Comparison of ENCODE assay signal across 9 cellular contexts in genomic region chr16:4313563-4314531, GRCh38. TPM values are rescaled to one million over a fixed set of nuclear protein-coding genes. Genes with fewer than 3 reads are reported as not detected.
DNase-seq lines count a peak whose midpoint lies in the region; ATAC-seq and TF ChIP-seq lines count a peak whose summit lies in the region.
"Had no signal": no experiment of that assay in that cellular context is flagged by ENCODE, and none has a peak within 500 bp of the region (broad histone marks: within the 10 kb centered on the region; RNA-seq: fewer than 3 reads in every experiment).

No MANE protein-coding gene starts in this region.

- H3K4me1 Mint-ChIP-seq in WTC11: peaks cover 35% of the 10 kb centered on the region
- peaks cover 18% of the 10 kb centered on the region for H3K4me1 Mint-ChIP-seq in stimulated activated naive CD8-positive, alpha-beta T cell treated with anti-CD3 and anti-CD28 coated beads, Interleukin-15, Interleukin-2, amounts not matched to agents 100 ng/mL and 50 ng/mL, for 24 hours (ENCODE audit: low read depth)

- H3K9ac ChIP-seq in DND-41 (ENCODE audit: low read depth, low read length): no peak overlapping the region

- H3K4me1 ChIP-seq in DND-41 (ENCODE audit: insufficient read depth, low read length) (peaks cover 18% of the 10 kb centered on the region), right cardiac atrium (ENCODE audit: control insufficient read depth, insufficient read depth, low read length) (peaks cover 11% of the 10 kb centered on the region)

- intact Hi-C loops in right cardiac atrium (cut with DNase I): no loop called here

- no peak overlapping the region for H2AFZ ChIP-seq in DND-41 (ENCODE audit: low read depth, low read length)

- POLR2A ChIA-PET in WTC11 (lab: Charles Lee): interaction anchor here (0.6 to 1.0 kb wide), 2 partner anchors 10 to 63 kb away, joined by 3 to 4 read pairs; no protein-coding TSS in a partner anchor

- H3K79me2 ChIP-seq in DND-41 (ENCODE audit: insufficient read depth, low read length): no peaks in the 10 kb centered on the region

- peak overlapping the region; percentile 97 for H3K4me2 ChIP-seq in DND-41 (ENCODE audit: insufficient read depth, low read length)

- CTCF ChIA-PET in WTC11 (lab: Charles Lee): interaction anchor here (0.5 to 6.1 kb wide), 15 partner anchors 10 to 206 kb away, joined by 3 to 56 read pairs (median 6); partner anchors contain the start of gene TFAP4

- peak overlapping the region; percentile 88 for H3K4me3 Mint-ChIP-seq in WTC11
- peak overlapping the region; percentile 81 for H3K4me3 Mint-ChIP-seq in stimulated activated naive CD8-positive, alpha-beta T cell treated with anti-CD3 and anti-CD28 coated beads, Interleukin-15, Interleukin-2, amounts not matched to agents 100 ng/mL and 50 ng/mL, for 24 hours

- peaks cover 15% of the 10 kb centered on the region for H3K27me3 ChIP-seq in DND-41 (ENCODE audit: insufficient read depth, low read length, poor library complexity)
- no peaks in the 10 kb centered on the region for H3K27me3 ChIP-seq in right cardiac atrium (ENCODE audit: control insufficient read depth, insufficient read depth)

- no peaks in the 10 kb centered on the region for H3K9me3 Mint-ChIP-seq in WTC11
- no peaks in the 10 kb centered on the region for H3K9me3 Mint-ChIP-seq in stimulated activated naive CD8-positive, alpha-beta T cell treated with anti-CD3 and anti-CD28 coated beads, Interleukin-15, Interleukin-2, amounts not matched to agents 100 ng/mL and 50 ng/mL, for 24 hours

- 19% methylated on average over 43 of the region's 43 CpGs for WGBS in right cardiac atrium

- peaks cover 17% of the 10 kb centered on the region; the same call in 1 of the 2 replicates for H4K20me1 ChIP-seq in DND-41 (ENCODE audit: insufficient read depth, low read length)

- H3K9me3 ChIP-seq in DND-41 (ENCODE audit: insufficient read depth, low read length, severe bottlenecking): no peaks in the 10 kb centered on the region
- no peaks in the 10 kb centered on the region for H3K9me3 ChIP-seq in right cardiac atrium (ENCODE audit: control insufficient read depth, low read length)

- no peaks in the 10 kb centered on the region for H3K36me3 Mint-ChIP-seq in WTC11
- H3K36me3 Mint-ChIP-seq in stimulated activated naive CD8-positive, alpha-beta T cell treated with anti-CD3 and anti-CD28 coated beads, Interleukin-15, Interleukin-2, amounts not matched to agents 100 ng/mL and 50 ng/mL, for 24 hours (ENCODE audit: low read depth): no peaks in the 10 kb centered on the region

- no peak overlapping the region; a peak in 1 of 4 replicates for H3K4me3 ChIP-seq in DND-41 (ENCODE audit: low read depth in 1 of 2, low read length in 2 of 2)
- H3K4me3 ChIP-seq in right cardiac atrium (ENCODE audit: low read length): no peak overlapping the region

- no peak for DNase-seq in DND-41
- peak; percentile 84 for DNase-seq in WTC11 (ENCODE audit: low spot score)
- DNase-seq in right cardiac atrium: peak; percentile 51 to 81 (median 73)
- DNase-seq in activated effector memory CD4-positive, alpha-beta T cell treated with Interleukin-2 at 50 U/mL for 16 hours: no peak
- no peak for DNase-seq in NCI-H2081 treated with DMSO at 0.1 percent for 48 hours (lab: John Stamatoyannopoulos, UW)

- H3K27ac Mint-ChIP-seq in WTC11: peak overlapping the region; percentile 69
- H3K27ac Mint-ChIP-seq in stimulated activated naive CD8-positive, alpha-beta T cell treated with anti-CD3 and anti-CD28 coated beads, Interleukin-15, Interleukin-2, amounts not matched to agents 100 ng/mL and 50 ng/mL, for 24 hours: no peak overlapping the region

- TF ChIP-seq CTCF in DND-41 (IDR thresholded peaks at IDR 0.05; ENCODE audit: borderline replicate concordance, extremely low read depth, low read length, poor library complexity, severe bottlenecking) (no peak), WTC11 (IDR thresholded peaks at IDR 0.05) (peak; percentile 88)

- H3K27me3 Mint-ChIP-seq in WTC11 (ENCODE audit: low read depth): peaks cover 13% of the 10 kb centered on the region
- peaks cover 14% of the 10 kb centered on the region for H3K27me3 Mint-ChIP-seq in stimulated activated naive CD8-positive, alpha-beta T cell treated with anti-CD3 and anti-CD28 coated beads, Interleukin-15, Interleukin-2, amounts not matched to agents 100 ng/mL and 50 ng/mL, for 24 hours

- no peak overlapping the region for H3K27ac ChIP-seq in DND-41 (ENCODE audit: low read length)
- no peak overlapping the region for H3K27ac ChIP-seq in right cardiac atrium (ENCODE audit: low read length)

- H3K36me3 ChIP-seq in DND-41 (ENCODE audit: insufficient read depth, low read length): no peaks in the 10 kb centered on the region

- ATAC-seq in DND-41 (ENCODE audit: insufficient read depth, low read depth): no peak
- ATAC-seq in HG02973 (IDR thresholded peaks at IDR 0.05; ENCODE audit: unreplicated experiment): peak; percentile 32
- peak; percentile 38 for ATAC-seq in WTC11
- no peak for ATAC-seq in right cardiac atrium
- ATAC-seq in GM21786 (IDR thresholded peaks at IDR 0.05; ENCODE audit: unreplicated experiment): no peak

TF ChIP-seq in WTC11, 78 proteins besides CTCF, POLR2A, EP300 and RAD21 (continues in another document):
- TF ChIP-seq ZNF121 (CRISPR knock-in tag; IDR thresholded peaks at IDR 0.05) (peak; percentile 99), ZNF396 (CRISPR knock-in tag; IDR thresholded peaks at IDR 0.05; ENCODE audit: borderline replicate concordance) (no peak), OVOL2 (CRISPR knock-in tag; IDR thresholded peaks at IDR 0.05; ENCODE audit: borderline replicate concordance) (no peak), JAZF1 (CRISPR knock-in tag; IDR thresholded peaks at IDR 0.05) (no peak), PRRX2 (CRISPR knock-in tag; IDR thresholded peaks at IDR 0.05) (no peak), ESRRA (CRISPR knock-in tag; IDR thresholded peaks at IDR 0.05; ENCODE audit: borderline replicate concordance) (no peak), CBFB (CRISPR knock-in tag; IDR thresholded peaks at IDR 0.05; ENCODE audit: low read depth) (no peak)
- TF ChIP-seq, protein P1, sequence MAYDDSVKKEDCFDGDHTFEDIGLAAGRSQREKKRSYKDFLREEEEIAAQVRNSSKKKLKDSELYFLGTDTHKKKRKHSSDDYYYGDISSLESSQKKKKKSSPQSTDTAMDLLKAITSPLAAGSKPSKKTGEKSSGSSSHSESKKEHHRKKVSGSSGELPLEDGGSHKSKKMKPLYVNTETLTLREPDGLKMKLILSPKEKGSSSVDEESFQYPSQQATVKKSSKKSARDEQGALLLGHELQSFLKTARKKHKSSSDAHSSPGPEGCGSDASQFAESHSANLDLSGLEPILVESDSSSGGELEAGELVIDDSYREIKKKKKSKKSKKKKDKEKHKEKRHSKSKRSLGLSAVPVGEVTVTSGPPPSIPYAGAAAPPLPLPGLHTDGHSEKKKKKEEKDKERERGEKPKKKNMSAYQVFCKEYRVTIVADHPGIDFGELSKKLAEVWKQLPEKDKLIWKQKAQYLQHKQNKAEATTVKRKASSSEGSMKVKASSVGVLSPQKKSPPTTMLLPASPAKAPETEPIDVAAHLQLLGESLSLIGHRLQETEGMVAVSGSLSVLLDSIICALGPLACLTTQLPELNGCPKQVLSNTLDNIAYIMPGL (CRISPR knock-in tag; IDR thresholded peaks at IDR 0.05): peak; percentile 73; the same call in 1 of the 2 replicates
- TF ChIP-seq, protein P2, sequence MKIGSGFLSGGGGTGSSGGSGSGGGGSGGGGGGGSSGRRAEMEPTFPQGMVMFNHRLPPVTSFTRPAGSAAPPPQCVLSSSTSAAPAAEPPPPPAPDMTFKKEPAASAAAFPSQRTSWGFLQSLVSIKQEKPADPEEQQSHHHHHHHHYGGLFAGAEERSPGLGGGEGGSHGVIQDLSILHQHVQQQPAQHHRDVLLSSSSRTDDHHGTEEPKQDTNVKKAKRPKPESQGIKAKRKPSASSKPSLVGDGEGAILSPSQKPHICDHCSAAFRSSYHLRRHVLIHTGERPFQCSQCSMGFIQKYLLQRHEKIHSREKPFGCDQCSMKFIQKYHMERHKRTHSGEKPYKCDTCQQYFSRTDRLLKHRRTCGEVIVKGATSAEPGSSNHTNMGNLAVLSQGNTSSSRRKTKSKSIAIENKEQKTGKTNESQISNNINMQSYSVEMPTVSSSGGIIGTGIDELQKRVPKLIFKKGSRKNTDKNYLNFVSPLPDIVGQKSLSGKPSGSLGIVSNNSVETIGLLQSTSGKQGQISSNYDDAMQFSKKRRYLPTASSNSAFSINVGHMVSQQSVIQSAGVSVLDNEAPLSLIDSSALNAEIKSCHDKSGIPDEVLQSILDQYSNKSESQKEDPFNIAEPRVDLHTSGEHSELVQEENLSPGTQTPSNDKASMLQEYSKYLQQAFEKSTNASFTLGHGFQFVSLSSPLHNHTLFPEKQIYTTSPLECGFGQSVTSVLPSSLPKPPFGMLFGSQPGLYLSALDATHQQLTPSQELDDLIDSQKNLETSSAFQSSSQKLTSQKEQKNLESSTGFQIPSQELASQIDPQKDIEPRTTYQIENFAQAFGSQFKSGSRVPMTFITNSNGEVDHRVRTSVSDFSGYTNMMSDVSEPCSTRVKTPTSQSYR (CRISPR knock-in tag; IDR thresholded peaks at IDR 0.05): no peak
- TF ChIP-seq, protein P3, sequence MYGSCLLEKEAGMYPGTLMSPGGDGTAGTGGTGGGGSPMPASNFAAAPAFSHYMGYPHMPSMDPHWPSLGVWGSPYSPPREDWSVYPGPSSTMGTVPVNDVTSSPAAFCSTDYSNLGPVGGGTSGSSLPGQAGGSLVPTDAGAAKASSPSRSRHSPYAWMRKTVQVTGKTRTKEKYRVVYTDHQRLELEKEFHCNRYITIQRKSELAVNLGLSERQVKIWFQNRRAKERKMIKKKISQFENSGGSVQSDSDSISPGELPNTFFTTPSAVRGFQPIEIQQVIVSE (CRISPR knock-in tag; IDR thresholded peaks at IDR 0.05; ENCODE audit: borderline replicate concordance): no peak

RNA-seq across cellular contexts. Expression of gene GLIS2, which starts 2.0 kb away (rescaled TPM):
- total RNA-seq in WTC11 (2021) (19.5 to 23.0 TPM (median 20.1 TPM) in 3 replicates), right cardiac atrium (10 to 100 TPM; 20.0 to 34.6 (median 33.1) TPM)
- 15.2 TPM for polyA plus RNA-seq in right cardiac atrium

RNA-seq across cellular contexts. Expression of gene PAM16, which starts 37.3 kb away (rescaled TPM):
- total RNA-seq in WTC11 (2021) (87.2 to 93.7 TPM (median 88.9 TPM) in 3 replicates), right cardiac atrium (10 to 100 TPM; 57.6 to 61.9 (median 59.7) TPM)
- polyA plus RNA-seq in right cardiac atrium: 131 TPM

RNA-seq across cellular contexts. Expression of gene TFAP4, which starts 41.0 kb away (rescaled TPM):
- total RNA-seq in WTC11 (2021) (31.9 to 36.5 TPM (median 34.2 TPM) in 3 replicates), right cardiac atrium (1 to 10 TPM; 2.3 to 4.2 (median 3.5) TPM)
- 2.1 TPM for polyA plus RNA-seq in right cardiac atrium

RNA-seq across cellular contexts. Expression of gene VASN, which starts 57.8 kb away (rescaled TPM):
- total RNA-seq in WTC11 (2021): 8.0 to 9.1 TPM (median 8.3 TPM) in 3 replicates
- total RNA-seq in right cardiac atrium: 10 to 100 TPM; 11.4 to 21.3 (median 13.6) TPM
- polyA plus RNA-seq in right cardiac atrium: 10.7 TPM
- total RNA-seq: T-helper 1 cell treated with Interleukin-12 subunit alpha and Interleukin-12 subunit beta and Interleukin-4 antibody, amounts not matched to agents 30 ng/mL and 1 ng/mL, for 36 hours had no signal

Comparison
In these comparisons a context has a peak if more than half of its experiments do, and no peak if none do; other contexts are left out.
1. ATAC-seq: peak in HG02973 (single experiment) and WTC11 (single experiment); none in DND-41 (single experiment), right cardiac atrium (0 of 2) and GM21786 (single experiment).
2. DNase-seq: peak in WTC11 (single experiment) and right cardiac atrium (3 of 3); none in DND-41 (single experiment), activated effector memory CD4-positive, alpha-beta T cell treated with Interleukin-2 at 50 U/mL for 16 hours (single experiment) and NCI-H2081 treated with DMSO at 0.1 percent for 48 hours (single experiment).